ENCODE assay signal across 15 cellular contexts in the genomic region with DNA sequence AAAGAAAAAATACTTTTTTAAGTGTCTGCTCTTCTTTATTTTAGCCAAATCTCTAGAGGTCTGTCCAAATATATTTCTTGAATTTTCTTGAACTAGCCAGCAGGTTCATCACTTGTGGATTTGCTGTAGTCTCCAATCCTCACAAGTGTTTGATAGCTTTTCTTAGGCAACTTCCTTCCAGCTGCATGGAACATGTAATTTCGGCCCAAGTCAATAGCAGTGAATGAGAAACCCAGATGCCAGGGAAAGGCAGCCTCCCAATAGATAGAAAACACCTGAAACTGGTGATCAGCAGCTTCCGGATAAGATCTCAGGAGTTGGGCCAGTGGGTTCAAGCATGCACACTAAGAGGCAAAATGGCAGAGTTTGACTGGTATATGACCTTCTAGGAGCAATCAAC. TPM values are rescaled to one million over a fixed set of nuclear protein-coding genes. Genes with fewer than 3 reads are reported as not detected.
DNase-seq lines count a peak whose midpoint lies in the region; ATAC-seq, FAIRE-seq and TF ChIP-seq lines count a peak whose summit lies in the region.
"Had no signal": no experiment of that assay in that cellular context is flagged by ENCODE, and none has a peak within 500 bp of the region (broad histone marks: within the 10 kb centered on the region; RNA-seq: fewer than 3 reads in every experiment).

No MANE protein-coding gene starts in this region.

- FAIRE-seq in GM12891 (lab: Jason Lieb, UNC) = peak; percentile 50

- WGBS in esophagus muscularis mucosa = 82% methylated on average over 2 of the region's 2 CpGs

- TF ChIP-seq CTCF in MM.1S (IDR thresholded peaks at IDR 0.05; ENCODE audit: low read length) (no peak), neural progenitor cell (IDR thresholded peaks at IDR 0.05) (no peak), GM10248 (IDR thresholded peaks at IDR 0.05; ENCODE audit: control extremely low read depth, extremely low read depth, low read depth, missing control alignments) (no peak), esophagus muscularis mucosa (IDR thresholded peaks at IDR 0.05) (no peak)

- peak overlapping the region; percentile 94 for H3K27ac Mint-ChIP-seq in activated CD8-positive, alpha-beta T cell treated with anti-CD3 and anti-CD28 coated beads, Interleukin-2, amount 10 ng/mL, durations not matched to agents 7 days and 5 days
- peak overlapping the region; percentile 47 for H3K27ac Mint-ChIP-seq in neural progenitor cell

- intact Hi-C loops in esophagus muscularis mucosa (cut with DNase I) = no loop called here

- H3K9ac ChIP-seq in MM.1S (ENCODE audit: low read length) (no peak overlapping the region), neural progenitor cell (no peak overlapping the region)

- H3K9me2 ChIP-seq in MM.1S (replicated peaks; ENCODE audit: insufficient read depth, low read length) = no peaks in the 10 kb centered on the region

- H3K4me3 ChIP-seq in MM.1S (ENCODE audit: low read length) (no peak overlapping the region), neural progenitor cell (no peak overlapping the region), esophagus muscularis mucosa (no peak overlapping the region)
- H3K4me3 ChIP-seq: left ventricle myocardium inferior had no signal

- no peaks in the 10 kb centered on the region for H4K20me1 ChIP-seq in MM.1S (ENCODE audit: insufficient read depth, low read length)
- no peaks in the 10 kb centered on the region for H4K20me1 ChIP-seq in neural progenitor cell (ENCODE audit: low read depth)

- H3K9me3 Mint-ChIP-seq in activated CD8-positive, alpha-beta T cell treated with anti-CD3 and anti-CD28 coated beads, Interleukin-2, amount 10 ng/mL, durations not matched to agents 7 days and 5 days (ENCODE audit: insufficient read depth) = peaks cover 6% of the 10 kb centered on the region
- H3K9me3 Mint-ChIP-seq in neural progenitor cell = no peaks in the 10 kb centered on the region

- no peak overlapping the region for H2AFZ ChIP-seq in MM.1S (ENCODE audit: low read length)
- H2AFZ ChIP-seq in neural progenitor cell (replicated peaks) = no peak overlapping the region

- CTCF ChIA-PET in activated CD8-positive, alpha-beta T cell treated with anti-CD3 and anti-CD28 coated beads, Interleukin-2, amount 10 ng/mL, durations not matched to agents 7 days and 5 days (lab: Charles Lee) = interaction anchor here (1.0 to 6.3 kb wide), 5 partner anchors 14 to 93 kb away, joined by 3 to 91 read pairs (median 19); a partner anchor contains a TSS
- CTCF ChIA-PET in GM10248 (lab: Yijun Ruan, JAX) = interaction anchor here (5.4 kb wide), 1 partner anchor 18 kb away, joined by 41 read pairs; no protein-coding TSS in a partner anchor

- H3K4me2 ChIP-seq in MM.1S (ENCODE audit: low read depth, low read length) (peak overlapping the region; percentile 57; the same call in 1 of the 2 replicates), neural progenitor cell (no peak overlapping the region)

- H3K36me3 Mint-ChIP-seq in activated CD8-positive, alpha-beta T cell treated with anti-CD3 and anti-CD28 coated beads, Interleukin-2, amount 10 ng/mL, durations not matched to agents 7 days and 5 days (ENCODE audit: low read depth) = peaks cover 18% of the 10 kb centered on the region
- no peaks in the 10 kb centered on the region for H3K36me3 Mint-ChIP-seq in neural progenitor cell

- POLR2A ChIA-PET in activated CD8-positive, alpha-beta T cell treated with anti-CD3 and anti-CD28 coated beads, Interleukin-2, amount 10 ng/mL, durations not matched to agents 7 days and 5 days (lab: Charles Lee) = interaction anchor here (1.3 to 6.3 kb wide), 4 partner anchors 17 to 897 kb away, joined by 5 to 100 read pairs (median 15); a partner anchor contains a TSS
- POLR2A ChIA-PET in GM10248 (lab: Yijun Ruan, JAX) = no interaction called here

- no peak for TF ChIP-seq POLR2A in GM12891 (IDR thresholded peaks at IDR 0.05; ENCODE audit: low read depth, low read length)
- no peak for TF ChIP-seq POLR2A in esophagus muscularis mucosa (IDR thresholded peaks at IDR 0.05; ENCODE audit: low read depth)

- H3K79me2 ChIP-seq in MM.1S (ENCODE audit: low read length) (no peaks in the 10 kb centered on the region), neural progenitor cell (ENCODE audit: low read depth) (no peaks in the 10 kb centered on the region)

- H3K9me3 ChIP-seq in MM.1S (replicated peaks; ENCODE audit: insufficient read depth, low read length) (no peaks in the 10 kb centered on the region), neural progenitor cell (ENCODE audit: low read depth) (no peaks in the 10 kb centered on the region), esophagus muscularis mucosa (no peaks in the 10 kb centered on the region)
- H3K9me3 ChIP-seq: left ventricle myocardium inferior had no signal

- no peak for DNase-seq in GM12891 (ENCODE audit: insufficient read length, low spot score)
- peak; percentile 17 for DNase-seq in MM.1S
- no peak for DNase-seq in activated CD8-positive, alpha-beta T cell treated with anti-CD3 and anti-CD28 coated beads, Interleukin-2, amount 10 ng/mL, durations not matched to agents 7 days and 5 days
- no peak for DNase-seq in neural progenitor cell (ENCODE audit: low spot score)
- no peak for DNase-seq in GM10248 (ENCODE audit: extremely low spot score)
- DNase-seq in HUDEP-2 (lab: John Stamatoyannopoulos, UW; ENCODE audit: unreplicated experiment in 76 of 76) = no peak
- DNase-seq in esophagus muscularis mucosa (ENCODE audit: extremely low spot score) = no peak
- DNase-seq: activated CD4-positive, alpha-beta T cell treated with anti-CD3 and anti-CD28 coated beads, Interleukin-2, amount 50 U/mL, for 4 hours; anterior cingulate cortex; left ventricle myocardium inferior; NCI-H510A; posterior cingulate gyrus; SHP77; stimulated activated naive CD4-positive, alpha-beta T cell treated with Interleukin-2 at 50 U/mL for 16 hours had no signal

- no peak for ATAC-seq in activated CD8-positive, alpha-beta T cell treated with anti-CD3 and anti-CD28 coated beads, Interleukin-2, amount 10 ng/mL, durations not matched to agents 7 days and 5 days

- H3K4me1 ChIP-seq in MM.1S (ENCODE audit: low read length) (peaks cover 49% of the 10 kb centered on the region), neural progenitor cell (peaks cover 8% of the 10 kb centered on the region), esophagus muscularis mucosa (peaks cover 0 to 17% (median 12%) of the 10 kb centered on the region in 4 donors)

- H3K27me3 Mint-ChIP-seq in activated CD8-positive, alpha-beta T cell treated with anti-CD3 and anti-CD28 coated beads, Interleukin-2, amount 10 ng/mL, durations not matched to agents 7 days and 5 days (ENCODE audit: low read depth) = no peaks in the 10 kb centered on the region
- H3K27me3 Mint-ChIP-seq in neural progenitor cell (ENCODE audit: insufficient read depth, low read depth) = peaks cover 4% of the 10 kb centered on the region

- H3K27ac ChIP-seq in MM.1S (ENCODE audit: low read length) (peak overlapping the region; percentile 78), neural progenitor cell (no peak overlapping the region), esophagus muscularis mucosa (replicated peaks in 1 of 4) (no peak overlapping the region)
- H3K27ac ChIP-seq: left ventricle myocardium inferior had no signal

- H3K36me3 ChIP-seq in MM.1S (replicated peaks; ENCODE audit: insufficient read depth, low read length) = no peaks in the 10 kb centered on the region
- no peaks in the 10 kb centered on the region for H3K36me3 ChIP-seq in neural progenitor cell
- no peaks in the 10 kb centered on the region for H3K36me3 ChIP-seq in esophagus muscularis mucosa
- H3K36me3 ChIP-seq: left ventricle myocardium inferior had no signal

- peak overlapping the region; percentile 62 for H3K4me3 Mint-ChIP-seq in activated CD8-positive, alpha-beta T cell treated with anti-CD3 and anti-CD28 coated beads, Interleukin-2, amount 10 ng/mL, durations not matched to agents 7 days and 5 days
- H3K4me3 Mint-ChIP-seq in neural progenitor cell = no peak overlapping the region

- H3K4me1 Mint-ChIP-seq in activated CD8-positive, alpha-beta T cell treated with anti-CD3 and anti-CD28 coated beads, Interleukin-2, amount 10 ng/mL, durations not matched to agents 7 days and 5 days (ENCODE audit: low read depth) = peaks cover 52% of the 10 kb centered on the region
- H3K4me1 Mint-ChIP-seq in neural progenitor cell = peaks cover 21% of the 10 kb centered on the region

- TF ChIP-seq EP300 in esophagus muscularis mucosa (IDR thresholded peaks at IDR 0.05) = no peak

- H3F3A ChIP-seq in MM.1S (ENCODE audit: insufficient read depth, low read length) (peaks cover 9% of the 10 kb centered on the region), neural progenitor cell (ENCODE audit: low read depth) (no peaks in the 10 kb centered on the region)

- H3K27me3 ChIP-seq in MM.1S (replicated peaks; ENCODE audit: insufficient read depth, low read length) = no peaks in the 10 kb centered on the region
- no peaks in the 10 kb centered on the region for H3K27me3 ChIP-seq in neural progenitor cell
- H3K27me3 ChIP-seq in esophagus muscularis mucosa = no peaks in the 10 kb centered on the region

TF ChIP-seq in GM12891, 5 proteins besides CTCF, POLR2A, EP300 and RAD21:
- no peak for TF ChIP-seq POU2F2 (IDR thresholded peaks at IDR 0.05; ENCODE audit: low read depth, low read length)
- TF ChIP-seq POLR2AphosphoS5 (IDR thresholded peaks at IDR 0.05; ENCODE audit: low read depth, low read length) = no peak
- TF ChIP-seq PAX5 (IDR thresholded peaks at IDR 0.05; ENCODE audit: insufficient read depth, low read length, severe bottlenecking) = no peak
- TF ChIP-seq TAF1 (IDR thresholded peaks at IDR 0.05; ENCODE audit: low read depth, low read length) = no peak
- no peak for TF ChIP-seq SPI1 (IDR thresholded peaks at IDR 0.05; ENCODE audit: low read depth, low read length)
TF ChIP-seq in GM12891: peak in this region for 0.

RNA-seq across cellular contexts. Expression of a gene that starts 15.5 kb away (rescaled TPM):
- polyA plus RNA-seq in GM12891 (2012; ENCODE audit: low read depth, missing spikeins) = 54.7 TPM
- total RNA-seq in activated CD8-positive, alpha-beta T cell treated with anti-CD3 and anti-CD28 coated beads, Interleukin-2, amount 10 ng/mL, durations not matched to agents 7 days and 5 days = 100 to 1,000 TPM; 105 to 107 TPM
- 41.0 and 57.5 TPM in 2 replicates for total RNA-seq in neural progenitor cell (ENCODE audit: low replicate concordance)
- 10 to 100 TPM; 27.5 to 82.2 (median 48.8) TPM for total RNA-seq in esophagus muscularis mucosa

RNA-seq across cellular contexts. Expression of a gene that starts 50.5 kb away (rescaled TPM):
- 0.18 TPM for polyA plus RNA-seq in GM12891 (2012; ENCODE audit: low read depth, missing spikeins)
- total RNA-seq in activated CD8-positive, alpha-beta T cell treated with anti-CD3 and anti-CD28 coated beads, Interleukin-2, amount 10 ng/mL, durations not matched to agents 7 days and 5 days = not detected
- 0.25 TPM in 1 of 2 replicates, not detected in the other for total RNA-seq in neural progenitor cell (ENCODE audit: low replicate concordance)
- total RNA-seq in esophagus muscularis mucosa = under 1 TPM in 2 of 4 donors, not detected in 2; 0.17 to 0.42 TPM
- total RNA-seq: glomerular endothelial cell had no signal
